Comparison of ENCODE assay signal across 35 cellular contexts in genomic region chr10:112053895-112054294, GRCh38.
"Had no signal": no experiment of that assay in that cellular context is flagged by ENCODE, and none has a peak within 500 bp of the region (broad histone marks: within the 10 kb centered on the region; RNA-seq: fewer than 3 reads in every experiment).

No MANE protein-coding gene starts in this region.

- H3K36me3 ChIP-seq: MG63 had no signal

- DNase-seq: Karpas-422, Kasumi-1, MG63, MM.1S, MV-4-11, NCI-H1048, NCI-H1092, NCI-H1092 treated with DMSO at 0.1 percent for 48 hours, NCI-H1105, NCI-H1105 treated with DMSO at 0.1 percent for 48 hours, NCI-H1417, NCI-H1417 treated with DMSO at 0.1 percent for 48 hours, NCI-H1436, NCI-H1436 treated with DMSO at 0.1 percent for 48 hours, NCI-H146, NCI-H1694, NCI-H1694 treated with DMSO at 0.1 percent for 48 hours, NCI-H187, NCI-H187 treated with DMSO at 0.1 percent for 48 hours, NCI-H1930, NCI-H2029, NCI-H2029 treated with DMSO at 0.1 percent for 48 hours, NCI-H2081, NCI-H2081 treated with DMSO at 0.1 percent for 48 hours, NCI-H2107, NCI-H2171, NCI-H2171 treated with DMSO at 0.1 percent for 48 hours, NCI-H2227 treated with DMSO at 0.1 percent for 48 hours, NCI-H226, NCI-H345, NCI-H446, NCI-H446 treated with DMSO at 0.1 percent for 48 hours, NCI-H510A, NCI-H510A treated with DMSO at 0.1 percent for 48 hours, NCI-H524 had no signal

- H3K9me3 ChIP-seq: MG63 had no signal

- H3K27me3 ChIP-seq: MG63 had no signal

- H3K4me3 ChIP-seq: MG63 had no signal
